7 cellular contexts compared by ENCODE assay signal in genomic region chr2:73823916-73824523, GRCh38. TPM values are rescaled to one million over a fixed set of nuclear protein-coding genes. Genes with fewer than 3 reads are reported as not detected.
DNase-seq lines count a peak whose midpoint lies in the region; ATAC-seq and TF ChIP-seq lines count a peak whose summit lies in the region.

No MANE protein-coding gene starts in this region.

- peak; percentile 87 to 91 for TF ChIP-seq RAD21 in liver (IDR thresholded peaks at IDR 0.05)

- H3K9ac ChIP-seq in NT2/D1 (ENCODE audit: insufficient read length, low read depth) (no peak overlapping the region), liver (ENCODE audit: low read depth in 1 of 2, low read length in 2 of 2) (no peak overlapping the region)

- intact Hi-C loops in breast epithelium (cut with DNase I; ENCODE audit: low total_unique reads): no loop called here

- H3K9me3 ChIP-seq in NT2/D1 (ENCODE audit: insufficient read depth, low read length) (no peaks in the 10 kb centered on the region), breast epithelium (no peaks in the 10 kb centered on the region), liver (ENCODE audit: control insufficient read depth in 4 of 4, low read length in 3 of 4) (no peaks in the 10 kb centered on the region)

- ATAC-seq in HG03159 (IDR thresholded peaks at IDR 0.05; ENCODE audit: unreplicated experiment): no peak

- H3K27me3 ChIP-seq in NT2/D1 (ENCODE audit: insufficient read depth, insufficient read length) (no peaks in the 10 kb centered on the region), breast epithelium (no peaks in the 10 kb centered on the region), liver (ENCODE audit: control insufficient read depth in 4 of 4, insufficient read depth in 4 of 4, low read length in 3 of 4) (no peaks in the 10 kb centered on the region)

- in situ Hi-C loops in KBM-7 (cut with MboI; ENCODE audit: low pct_unique_long_range_greater_than_20kb, low sequenced_read_pairs): loop anchor here (10.0 kb wide), 1 partner anchor 171 kb away; no protein-coding TSS in a partner anchor

- 8% methylated on average over 3 of the region's 3 CpGs for whole genome bisulfite sequencing in liver

- H3K4me1 ChIP-seq in NT2/D1 (ENCODE audit: insufficient read depth, insufficient read length) (no peaks in the 10 kb centered on the region), breast epithelium (no peaks in the 10 kb centered on the region), liver (ENCODE audit: control insufficient read depth in 4 of 4, insufficient read depth in 4 of 4, low read length in 3 of 4) (peaks cover 0 to 7% (median 5%) of the 10 kb centered on the region in 4 donors)

- TF ChIP-seq CTCF in breast epithelium (IDR thresholded peaks at IDR 0.05) (peak; percentile 53 to 85 (median 74)), liver (IDR thresholded peaks at IDR 0.05; ENCODE audit: low read depth, low read length, missing input control) (peak; percentile 75)

- no peak overlapping the region for H3K4me3 ChIP-seq in NT2/D1 (ENCODE audit: insufficient read length, low read depth)
- no peak overlapping the region for H3K4me3 ChIP-seq in breast epithelium
- no peak overlapping the region for H3K4me3 ChIP-seq in liver (ENCODE audit: low read depth in 1 of 3, low read length in 3 of 3)

- no peak overlapping the region for H3K27ac ChIP-seq in breast epithelium
- no peak overlapping the region for H3K27ac ChIP-seq in liver (ENCODE audit: low read depth in 1 of 2, low read length in 2 of 2)

- no peak for TF ChIP-seq POLR2A in breast epithelium (IDR thresholded peaks at IDR 0.05)

- H3K36me3 ChIP-seq in NT2/D1 (ENCODE audit: insufficient read depth, insufficient read length, low read length) (no peaks in the 10 kb centered on the region), breast epithelium (no peaks in the 10 kb centered on the region), liver (ENCODE audit: control insufficient read depth in 4 of 4, insufficient read depth in 3 of 4, low read depth in 1 of 4, low read length in 3 of 4) (no peaks in the 10 kb centered on the region)

- DNase-seq in Daoy (ENCODE audit: low read depth) (peak; percentile 64), KBM-7 (peak; percentile 58), NT2/D1 (ENCODE audit: low read depth, low spot score) (peak; percentile 63), breast epithelium (ENCODE audit: low spot score in 2 of 2) (no peak), cortex of kidney (lab: John Stamatoyannopoulos, UW) (no peak)

TF ChIP-seq in liver, 16 proteins besides CTCF, POLR2A, EP300 and RAD21:
- TF ChIP-seq HNF4G (IDR thresholded peaks at IDR 0.05) (no peak), JUND (IDR thresholded peaks at IDR 0.05) (no peak), FOXA1 (IDR thresholded peaks at IDR 0.05) (no peak), SP1 (IDR thresholded peaks at IDR 0.05) (no peak), NR2F2 (IDR thresholded peaks at IDR 0.05) (no peak), FOXA2 (IDR thresholded peaks at IDR 0.05) (no peak)
- TF ChIP-seq, protein P1, sequence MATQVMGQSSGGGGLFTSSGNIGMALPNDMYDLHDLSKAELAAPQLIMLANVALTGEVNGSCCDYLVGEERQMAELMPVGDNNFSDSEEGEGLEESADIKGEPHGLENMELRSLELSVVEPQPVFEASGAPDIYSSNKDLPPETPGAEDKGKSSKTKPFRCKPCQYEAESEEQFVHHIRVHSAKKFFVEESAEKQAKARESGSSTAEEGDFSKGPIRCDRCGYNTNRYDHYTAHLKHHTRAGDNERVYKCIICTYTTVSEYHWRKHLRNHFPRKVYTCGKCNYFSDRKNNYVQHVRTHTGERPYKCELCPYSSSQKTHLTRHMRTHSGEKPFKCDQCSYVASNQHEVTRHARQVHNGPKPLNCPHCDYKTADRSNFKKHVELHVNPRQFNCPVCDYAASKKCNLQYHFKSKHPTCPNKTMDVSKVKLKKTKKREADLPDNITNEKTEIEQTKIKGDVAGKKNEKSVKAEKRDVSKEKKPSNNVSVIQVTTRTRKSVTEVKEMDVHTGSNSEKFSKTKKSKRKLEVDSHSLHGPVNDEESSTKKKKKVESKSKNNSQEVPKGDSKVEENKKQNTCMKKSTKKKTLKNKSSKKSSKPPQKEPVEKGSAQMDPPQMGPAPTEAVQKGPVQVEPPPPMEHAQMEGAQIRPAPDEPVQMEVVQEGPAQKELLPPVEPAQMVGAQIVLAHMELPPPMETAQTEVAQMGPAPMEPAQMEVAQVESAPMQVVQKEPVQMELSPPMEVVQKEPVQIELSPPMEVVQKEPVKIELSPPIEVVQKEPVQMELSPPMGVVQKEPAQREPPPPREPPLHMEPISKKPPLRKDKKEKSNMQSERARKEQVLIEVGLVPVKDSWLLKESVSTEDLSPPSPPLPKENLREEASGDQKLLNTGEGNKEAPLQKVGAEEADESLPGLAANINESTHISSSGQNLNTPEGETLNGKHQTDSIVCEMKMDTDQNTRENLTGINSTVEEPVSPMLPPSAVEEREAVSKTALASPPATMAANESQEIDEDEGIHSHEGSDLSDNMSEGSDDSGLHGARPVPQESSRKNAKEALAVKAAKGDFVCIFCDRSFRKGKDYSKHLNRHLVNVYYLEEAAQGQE (IDR thresholded peaks at IDR 0.05): no peak
- TF ChIP-seq, protein P2, sequence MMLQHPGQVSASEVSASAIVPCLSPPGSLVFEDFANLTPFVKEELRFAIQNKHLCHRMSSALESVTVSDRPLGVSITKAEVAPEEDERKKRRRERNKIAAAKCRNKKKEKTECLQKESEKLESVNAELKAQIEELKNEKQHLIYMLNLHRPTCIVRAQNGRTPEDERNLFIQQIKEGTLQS (IDR thresholded peaks at IDR 0.05): no peak

RNA-seq across cellular contexts. Expression of gene STAMBP, which starts 4.7 kb away (rescaled TPM):
- 37.9 and 63.4 TPM in 2 replicates for total RNA-seq in Daoy (2014; rRNA removed; shearing (Covaris generic))
- total RNA-seq in breast epithelium (10 to 100 TPM; 26.1 to 32.5 (median 32.4) TPM), liver (10 to 100 TPM; 10.2 to 13.1 TPM)
- 10 to 100 TPM; 18.6 to 27.1 TPM for polyA plus RNA-seq in liver

RNA-seq across cellular contexts. Expression of gene C2orf78, which starts 40.0 kb away (rescaled TPM):
- total RNA-seq in Daoy (2014; rRNA removed; shearing (Covaris generic)): under 0.01 TPM in 1 of 2 replicates, not detected in the other
- total RNA-seq in breast epithelium (not detected), liver (not detected)
- polyA plus RNA-seq in liver: under 1 TPM in 1 of 2 donors, not detected in 1; 0.02 TPM

RNA-seq across cellular contexts. Expression of gene DUSP11, which starts 44.1 kb away (rescaled TPM):
- 43.2 and 52.7 TPM in 2 replicates for total RNA-seq in Daoy (2014; rRNA removed; shearing (Covaris generic))
- total RNA-seq in breast epithelium (10 to 100 TPM; 28.8 to 49.9 (median 36.1) TPM), liver (10 to 100 TPM in 1 of 2 donors, 1 to 10 TPM in 1; 10.0 to 10.7 TPM)
- polyA plus RNA-seq in liver: 1 to 10 TPM; 6.7 to 8.5 TPM

Comparison
In these comparisons a context has a peak if more than half of its experiments do, and no peak if none do; other contexts are left out.
1. DNase-seq: peak in Daoy (single experiment), KBM-7 (single experiment) and NT2/D1 (single experiment); none in breast epithelium (0 of 2) and cortex of kidney (single experiment).